Comparison of ENCODE assay signal across 18 cellular contexts in genomic region chr3:129662230-129662629, GRCh38. TPM values are rescaled to one million over a fixed set of nuclear protein-coding genes. Genes with fewer than 3 reads are reported as not detected.
DNase-seq lines count a peak whose midpoint lies in the region; ATAC-seq and TF ChIP-seq lines count a peak whose summit lies in the region.
"Had no signal": no experiment of that assay in that cellular context is flagged by ENCODE, and none has a peak within 500 bp of the region (broad histone marks: within the 10 kb centered on the region; RNA-seq: fewer than 3 reads in every experiment).

No MANE protein-coding gene starts in this region.

- no peak overlapping the region for H3K4me3 ChIP-seq in breast epithelium
- no peak overlapping the region for H3K4me3 ChIP-seq in lower lobe of right lung
- H3K4me3 ChIP-seq in BE2C (ENCODE audit: low read depth, low read length), result no peak overlapping the region
- no peak overlapping the region for H3K4me3 ChIP-seq in SJCRH30
- H3K4me3 ChIP-seq: ovary, testis had no signal

- H3K9me3 ChIP-seq in breast epithelium, result no peaks in the 10 kb centered on the region
- no peaks in the 10 kb centered on the region for H3K9me3 ChIP-seq in lower lobe of right lung
- H3K9me3 ChIP-seq in BE2C, result no peaks in the 10 kb centered on the region
- no peaks in the 10 kb centered on the region for H3K9me3 ChIP-seq in SJCRH30 (replicated peaks)
- H3K9me3 ChIP-seq in CD4-positive, alpha-beta T cell (ENCODE audit: control insufficient read depth, low read length), result no peaks in the 10 kb centered on the region
- H3K9me3 ChIP-seq: ovary, testis had no signal

- no peak for DNase-seq in left ventricle myocardium superior
- DNase-seq in cardiac septum (ENCODE audit: low spot score), result no peak
- no peak for DNase-seq in breast epithelium (ENCODE audit: low spot score in 2 of 2)
- no peak for DNase-seq in lower lobe of right lung
- DNase-seq in stimulated activated naive CD4-positive, alpha-beta T cell treated with Interleukin-2 at 50 U/mL for 16 hours (lab: John Stamatoyannopoulos, UW), result no peak
- no peak for DNase-seq in BE2C
- DNase-seq in SJCRH30, result no peak
- no peak for DNase-seq in CD4-positive, alpha-beta T cell
- DNase-seq: activated CD8-positive, alpha-beta memory T cell treated with anti-CD3 and anti-CD28 coated beads, Interleukin-2, amount 50 U/mL, for 48 hours; AML-193; cerebellar nuclear complex; DMS 273 treated with DMSO at 0.1 percent for 48 hours; NCI-H2081 treated with DMSO at 0.1 percent for 48 hours; ovary; stimulated activated CD4-positive, alpha-beta T cell treated with anti-CD3 and anti-CD28 coated beads, Interleukin-15, amount 100 ng/mL, for 24 hours; T-helper 1 cell; testis had no signal

- H3K27me3 Mint-ChIP-seq in CD4-positive, alpha-beta T cell, result no peaks in the 10 kb centered on the region

- TF ChIP-seq POLR2A in breast epithelium (IDR thresholded peaks at IDR 0.05), result no peak

- intact Hi-C loops in left ventricle myocardium superior (cut with micrococcal nuclease), result no loop called here
- intact Hi-C loops in cardiac septum (cut with DNase I), result no loop called here
- intact Hi-C loops in breast epithelium (cut with DNase I; ENCODE audit: low total_unique reads), result no loop called here
- intact Hi-C loops in lower lobe of right lung (cut with DNase I), result no loop called here
- intact Hi-C loops in CD4-positive, alpha-beta T cell (cut with DNase I, micrococcal nuclease), result no loop called here

- H3K4me1 ChIP-seq in breast epithelium (peaks cover 0 to 16% of the 10 kb centered on the region in 2 donors), lower lobe of right lung (peaks cover 11% of the 10 kb centered on the region), BE2C (peaks cover 31% of the 10 kb centered on the region), SJCRH30 (peaks cover 14% of the 10 kb centered on the region)

- CTCF ChIA-PET in CD4-positive, alpha-beta T cell (lab: Charles Lee), result no interaction called here

- peak overlapping the region; percentile 70 to 86 for H3K27ac ChIP-seq in breast epithelium
- H3K27ac ChIP-seq in lower lobe of right lung, result no peak overlapping the region
- H3K27ac ChIP-seq in SJCRH30, result no peak overlapping the region
- no peak overlapping the region for H3K27ac ChIP-seq in CD4-positive, alpha-beta T cell (ENCODE audit: low read depth, low read length)
- H3K27ac ChIP-seq: ovary had no signal

- H3K4me3 Mint-ChIP-seq in CD4-positive, alpha-beta T cell, result no peak overlapping the region

- peaks cover 9% of the 10 kb centered on the region for H3K36me3 Mint-ChIP-seq in CD4-positive, alpha-beta T cell (ENCODE audit: low read depth)
- H3K36me3 Mint-ChIP-seq: activated naive CD4-positive, alpha-beta T cell treated with anti-CD3 and anti-CD28 coated beads, Interleukin-2, amount 50 U/mL, for 72 hours had no signal

- no peak for TF ChIP-seq CTCF in breast epithelium (IDR thresholded peaks at IDR 0.05)
- no peak for TF ChIP-seq CTCF in lower lobe of right lung (IDR thresholded peaks at IDR 0.05)
- TF ChIP-seq CTCF in BE2C (IDR thresholded peaks at IDR 0.05; ENCODE audit: low read depth, low read length), result no peak
- no peak for TF ChIP-seq CTCF in CD4-positive, alpha-beta T cell (IDR thresholded peaks at IDR 0.05)

- H3K27me3 ChIP-seq in breast epithelium, result no peaks in the 10 kb centered on the region
- no peaks in the 10 kb centered on the region for H3K27me3 ChIP-seq in lower lobe of right lung (ENCODE audit: low read depth)
- H3K27me3 ChIP-seq in BE2C, result no peaks in the 10 kb centered on the region
- H3K27me3 ChIP-seq in SJCRH30, result no peaks in the 10 kb centered on the region
- no peaks in the 10 kb centered on the region for H3K27me3 ChIP-seq in CD4-positive, alpha-beta T cell (ENCODE audit: control insufficient read depth, insufficient read depth, low read length)
- H3K27me3 ChIP-seq: ovary, testis had no signal

- H3K4me1 Mint-ChIP-seq in CD4-positive, alpha-beta T cell (ENCODE audit: low read depth), result peaks cover 27% of the 10 kb centered on the region

- ATAC-seq in left ventricle myocardium superior (peak; percentile 47), lower lobe of right lung (peak; percentile 51 to 64)
- ATAC-seq in CD4-positive, alpha-beta T cell (ENCODE audit: poor library complexity), result no peak

- H3K9me3 Mint-ChIP-seq in CD4-positive, alpha-beta T cell, result no peaks in the 10 kb centered on the region
- H3K9me3 Mint-ChIP-seq: activated naive CD4-positive, alpha-beta T cell treated with anti-CD3 and anti-CD28 coated beads, Interleukin-2, amount 50 U/mL, for 72 hours had no signal

- POLR2A ChIA-PET in CD4-positive, alpha-beta T cell (lab: Charles Lee), result no interaction called here

- no peaks in the 10 kb centered on the region for H3K36me3 ChIP-seq in breast epithelium
- no peaks in the 10 kb centered on the region for H3K36me3 ChIP-seq in lower lobe of right lung
- H3K36me3 ChIP-seq in BE2C, result peaks cover 26% of the 10 kb centered on the region
- no peaks in the 10 kb centered on the region for H3K36me3 ChIP-seq in SJCRH30
- H3K36me3 ChIP-seq: ovary had no signal

- H3K27ac Mint-ChIP-seq in CD4-positive, alpha-beta T cell, result no peak overlapping the region

RNA-seq across cellular contexts. Expression of gene PLXND1, which starts 55.8 kb away (rescaled TPM):
- total RNA-seq in left ventricle myocardium superior (56.6 TPM), cardiac septum (54.8 TPM), breast epithelium (100 to 1,000 TPM in 2 of 3 donors, 10 to 100 TPM in 1; 53.6 to 187 (median 118) TPM), lower lobe of right lung (233 TPM)
- 227 TPM for polyA plus RNA-seq in BE2C (2012; ENCODE audit: insufficient read depth, insufficient read length, low read depth)
- 91.1 and 95.8 TPM in 2 replicates for total RNA-seq in SJCRH30 (2014; rRNA removed; shearing (Covaris generic))
- 10 to 100 TPM; 61.7 to 62.5 TPM for total RNA-seq in CD4-positive, alpha-beta T cell

Comparison
In these comparisons a context has a peak if more than half of its experiments do, and no peak if none do; other contexts are left out.
1. H3K27ac ChIP-seq: peak in breast epithelium (2 of 2); none in lower lobe of right lung (single experiment), SJCRH30 (single experiment) and CD4-positive, alpha-beta T cell (single experiment).